Comparison of ENCODE assay signal across 8 cellular contexts in the genomic region with DNA sequence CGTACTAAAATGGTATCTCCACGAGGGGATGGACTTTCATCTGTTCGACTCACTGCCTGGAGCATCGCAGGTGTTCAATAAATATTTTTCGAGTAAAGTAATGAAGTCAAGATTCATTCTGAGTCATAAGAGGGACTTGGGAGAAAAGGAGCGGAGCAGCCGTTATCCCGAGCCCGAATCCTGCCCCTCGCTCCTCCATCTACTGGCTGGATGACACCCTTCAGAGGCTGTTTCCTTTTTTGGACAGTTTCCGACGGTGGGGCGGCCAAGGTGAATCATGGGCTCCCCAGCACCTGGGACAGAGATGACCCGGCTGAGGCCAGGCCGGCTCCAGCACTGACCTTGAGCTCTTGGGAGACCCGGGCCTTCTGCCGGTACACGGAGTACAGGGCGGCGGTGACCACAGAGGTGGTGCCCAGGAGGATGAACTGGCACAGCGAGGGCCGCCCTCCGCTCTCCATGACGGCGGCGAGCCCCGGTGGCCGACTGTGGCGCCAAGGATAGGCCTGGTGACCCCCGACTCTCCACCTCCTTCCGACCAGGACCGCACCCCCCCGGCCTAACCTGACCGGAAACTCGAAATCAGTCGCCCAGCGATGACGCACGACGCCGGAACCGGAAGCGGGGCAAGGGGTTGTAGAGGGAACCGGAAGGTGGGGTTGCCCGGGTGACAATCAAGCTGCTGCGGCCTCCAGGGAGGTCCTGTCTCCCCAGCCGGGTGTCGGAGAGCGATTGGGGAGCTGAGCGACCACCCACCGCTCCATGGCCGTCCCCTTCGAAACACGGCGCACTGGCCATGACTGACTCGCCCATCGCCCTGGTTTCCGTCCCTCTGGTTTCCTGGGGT. TPM values are rescaled to one million over a fixed set of nuclear protein-coding genes. Genes with fewer than 3 reads are reported as not detected.
DNase-seq lines count a peak whose midpoint lies in the region; ATAC-seq and TF ChIP-seq lines count a peak whose summit lies in the region.

A gene with protein sequence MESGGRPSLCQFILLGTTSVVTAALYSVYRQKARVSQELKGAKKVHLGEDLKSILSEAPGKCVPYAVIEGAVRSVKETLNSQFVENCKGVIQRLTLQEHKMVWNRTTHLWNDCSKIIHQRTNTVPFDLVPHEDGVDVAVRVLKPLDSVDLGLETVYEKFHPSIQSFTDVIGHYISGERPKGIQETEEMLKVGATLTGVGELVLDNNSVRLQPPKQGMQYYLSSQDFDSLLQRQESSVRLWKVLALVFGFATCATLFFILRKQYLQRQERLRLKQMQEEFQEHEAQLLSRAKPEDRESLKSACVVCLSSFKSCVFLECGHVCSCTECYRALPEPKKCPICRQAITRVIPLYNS (minus strand): TSS at position 588 of the 847 bp plus-strand sequence. CDS start 127 bp downstream, at position 461.

- no peaks in the 10 kb centered on the region for H3K9me2 ChIP-seq in Loucy (replicated peaks; ENCODE audit: low read depth, low read length)

- peaks cover 3% of the 10 kb centered on the region for H3K27me3 Mint-ChIP-seq in activated T-helper 2 cell treated with anti-CD3 and anti-CD28 coated beads, Interferon-gamma antibody, Interleukin-2, Interleukin-4, amounts not matched to agents 10 μg/mL and 5 μg/mL and 100 μg/mL, durations not matched to agents 14 hours and 24 hours and 36 hours (ENCODE audit: low read depth)
- H3K27me3 Mint-ChIP-seq in naive thymus-derived CD8-positive, alpha-beta T cell: peaks cover 0 to 9% (median 4%) of the 10 kb centered on the region in 5 donors
- H3K27me3 Mint-ChIP-seq in stimulated activated naive B cell treated with anti-CD40 and anti-IgM and Interleukin-4, amounts not matched to agents 10 μg/mL and 1 μg/mL and 100 μg/mL, for 72 hours: peaks cover 6 to 10% of the 10 kb centered on the region in 2 donors

- H3K4me1 Mint-ChIP-seq in activated T-helper 2 cell treated with anti-CD3 and anti-CD28 coated beads, Interferon-gamma antibody, Interleukin-2, Interleukin-4, amounts not matched to agents 10 μg/mL and 5 μg/mL and 100 μg/mL, durations not matched to agents 14 hours and 24 hours and 36 hours (ENCODE audit: low read depth): peaks cover 4% of the 10 kb centered on the region
- peaks cover 11 to 40% (median 33%) of the 10 kb centered on the region in 4 donors for H3K4me1 Mint-ChIP-seq in naive thymus-derived CD8-positive, alpha-beta T cell
- peaks cover 11 to 25% of the 10 kb centered on the region in 2 donors for H3K4me1 Mint-ChIP-seq in stimulated activated naive B cell treated with anti-CD40 and anti-IgM and Interleukin-4, amounts not matched to agents 10 μg/mL and 1 μg/mL and 100 μg/mL, for 72 hours

- POLR2A ChIA-PET in naive thymus-derived CD8-positive, alpha-beta T cell (lab: Charles Lee): interaction anchor here (0.5 to 2.5 kb wide), 6 partner anchors 24 to 626 kb away, joined by 3 to 10 read pairs (median 4); partner anchors contain the start of genes DDOST, HP1BP3, OTUD3 and PINK1

- H3K9ac ChIP-seq in Loucy (ENCODE audit: low read depth, low read length, poor library complexity, severe bottlenecking): peak within 1 kb of the TSS; percentile 79

- H3K4me3 ChIP-seq in Loucy (ENCODE audit: low read length, poor library complexity, severe bottlenecking) (peak within 1 kb of the TSS; percentile 94), RWPE2 (ENCODE audit: severe bottlenecking) (peak within 1 kb of the TSS; percentile 85), fibroblast of mammary gland (ENCODE audit: control insufficient read depth, low read depth, low read length) (peak within 1 kb of the TSS; percentile 94)

- peak within 1 kb of the TSS; percentile 80 for H3K27ac Mint-ChIP-seq in activated T-helper 2 cell treated with anti-CD3 and anti-CD28 coated beads, Interferon-gamma antibody, Interleukin-2, Interleukin-4, amounts not matched to agents 10 μg/mL and 5 μg/mL and 100 μg/mL, durations not matched to agents 14 hours and 24 hours and 36 hours
- peak within 1 kb of the TSS; percentile 75 to 98 (median 96) for H3K27ac Mint-ChIP-seq in naive thymus-derived CD8-positive, alpha-beta T cell
- peak within 1 kb of the TSS; percentile 95 for H3K27ac Mint-ChIP-seq in stimulated activated naive B cell treated with anti-CD40 and anti-IgM and Interleukin-4, amounts not matched to agents 10 μg/mL and 1 μg/mL and 100 μg/mL, for 72 hours

- peaks cover 40% of the 10 kb centered on the region for H3K27me3 ChIP-seq in Loucy (ENCODE audit: insufficient read depth, low read length, poor library complexity, severe bottlenecking)
- H3K27me3 ChIP-seq in RWPE2 (ENCODE audit: insufficient read depth, poor library complexity, severe bottlenecking): no peaks in the 10 kb centered on the region

- peak; percentile 91 for DNase-seq in DMS79 treated with DMSO at 0.1 percent for 48 hours (lab: John Stamatoyannopoulos, UW)
- peak; percentile 76 for DNase-seq in GOT3 (lab: John Stamatoyannopoulos, UW)
- DNase-seq in RWPE2 (ENCODE audit: low spot score): peak; percentile 91
- DNase-seq in activated T-helper 2 cell treated with anti-CD3 and anti-CD28 coated beads, Interferon-gamma antibody, Interleukin-2, Interleukin-4, amounts not matched to agents 10 μg/mL and 5 μg/mL and 100 μg/mL, durations not matched to agents 14 hours and 24 hours and 36 hours (ENCODE audit: low spot score): peak; percentile 90
- peak; percentile 88 for DNase-seq in fibroblast of mammary gland (ENCODE audit: low read depth)
- DNase-seq in naive thymus-derived CD8-positive, alpha-beta T cell: peak; percentile 81 to 96 (median 91)
- peak; percentile 93 for DNase-seq in stimulated activated naive B cell treated with anti-CD40 and anti-IgM and Interleukin-4, amounts not matched to agents 10 μg/mL and 1 μg/mL and 100 μg/mL, for 72 hours

- intact Hi-C loops in activated T-helper 2 cell treated with anti-CD3 and anti-CD28 coated beads, Interferon-gamma antibody, Interleukin-2, Interleukin-4, amounts not matched to agents 10 μg/mL and 5 μg/mL and 100 μg/mL, durations not matched to agents 14 hours and 24 hours and 36 hours (cut with micrococcal nuclease): loop anchor here (2.0 to 5.0 kb wide), 3 partner anchors 13 to 130 kb away; partner anchors contain the start of gene PINK1

- H3K36me3 ChIP-seq in Loucy (ENCODE audit: insufficient read depth, low read length) (no peaks in the 10 kb centered on the region), RWPE2 (ENCODE audit: low read depth) (peaks cover 39% of the 10 kb centered on the region)

- peak; percentile 89 for ATAC-seq in RWPE2 (ENCODE audit: low read depth)
- peak; percentile 88 to 89 for ATAC-seq in naive thymus-derived CD8-positive, alpha-beta T cell
- ATAC-seq in stimulated activated naive B cell treated with anti-CD40 and anti-IgM and Interleukin-4, amounts not matched to agents 10 μg/mL and 1 μg/mL and 100 μg/mL, for 72 hours (replicated peaks): peak; percentile 99

- H3K4me2 ChIP-seq in Loucy (ENCODE audit: low read depth, low read length, poor library complexity, severe bottlenecking): peak within 1 kb of the TSS; percentile 84

- H3K36me3 Mint-ChIP-seq in activated T-helper 2 cell treated with anti-CD3 and anti-CD28 coated beads, Interferon-gamma antibody, Interleukin-2, Interleukin-4, amounts not matched to agents 10 μg/mL and 5 μg/mL and 100 μg/mL, durations not matched to agents 14 hours and 24 hours and 36 hours (ENCODE audit: low read depth): no peaks in the 10 kb centered on the region
- H3K36me3 Mint-ChIP-seq in naive thymus-derived CD8-positive, alpha-beta T cell: peaks cover 0 to 16% (median 0%) of the 10 kb centered on the region in 3 donors
- H3K36me3 Mint-ChIP-seq in stimulated activated naive B cell treated with anti-CD40 and anti-IgM and Interleukin-4, amounts not matched to agents 10 μg/mL and 1 μg/mL and 100 μg/mL, for 72 hours: peaks cover 5 to 9% of the 10 kb centered on the region in 2 donors

- H3K4me3 Mint-ChIP-seq in activated T-helper 2 cell treated with anti-CD3 and anti-CD28 coated beads, Interferon-gamma antibody, Interleukin-2, Interleukin-4, amounts not matched to agents 10 μg/mL and 5 μg/mL and 100 μg/mL, durations not matched to agents 14 hours and 24 hours and 36 hours (ENCODE audit: low read depth): peak within 1 kb of the TSS; percentile 82
- H3K4me3 Mint-ChIP-seq in naive thymus-derived CD8-positive, alpha-beta T cell: peak within 1 kb of the TSS; percentile 82 to 97 (median 90)
- H3K4me3 Mint-ChIP-seq in stimulated activated naive B cell treated with anti-CD40 and anti-IgM and Interleukin-4, amounts not matched to agents 10 μg/mL and 1 μg/mL and 100 μg/mL, for 72 hours: peak within 1 kb of the TSS; percentile 80 to 91

- H2AFZ ChIP-seq in Loucy (ENCODE audit: low read length): peak within 1 kb of the TSS; percentile 96

- TF ChIP-seq CTCF in Loucy (conservative IDR thresholded peaks at IDR 0.05; ENCODE audit: low read length) (no peak), RWPE2 (IDR thresholded peaks at IDR 0.05; ENCODE audit: poor library complexity, severe bottlenecking) (no peak), fibroblast of mammary gland (conservative IDR thresholded peaks at IDR 0.05; ENCODE audit: control insufficient read depth, insufficient read depth, low read depth, low read length) (no peak)

- H4K20me1 ChIP-seq in Loucy (ENCODE audit: insufficient read depth, low read length, poor library complexity, severe bottlenecking): no peaks in the 10 kb centered on the region

- no peaks in the 10 kb centered on the region for H3K9me3 Mint-ChIP-seq in activated T-helper 2 cell treated with anti-CD3 and anti-CD28 coated beads, Interferon-gamma antibody, Interleukin-2, Interleukin-4, amounts not matched to agents 10 μg/mL and 5 μg/mL and 100 μg/mL, durations not matched to agents 14 hours and 24 hours and 36 hours
- H3K9me3 Mint-ChIP-seq in naive thymus-derived CD8-positive, alpha-beta T cell: no peaks in the 10 kb centered on the region
- no peaks in the 10 kb centered on the region for H3K9me3 Mint-ChIP-seq in stimulated activated naive B cell treated with anti-CD40 and anti-IgM and Interleukin-4, amounts not matched to agents 10 μg/mL and 1 μg/mL and 100 μg/mL, for 72 hours

- H3K9me3 ChIP-seq in Loucy (ENCODE audit: insufficient read depth, low read depth, low read length): no peaks in the 10 kb centered on the region
- H3K9me3 ChIP-seq in RWPE2 (ENCODE audit: severe bottlenecking): no peaks in the 10 kb centered on the region

- H3K4me1 ChIP-seq in Loucy (ENCODE audit: insufficient read depth, low read length, poor library complexity, severe bottlenecking) (peaks cover 30% of the 10 kb centered on the region), RWPE2 (ENCODE audit: insufficient read depth, poor library complexity, severe bottlenecking) (peaks cover 10% of the 10 kb centered on the region)

- peak within 1 kb of the TSS; percentile 81 for H3K27ac ChIP-seq in RWPE2 (ENCODE audit: poor library complexity, severe bottlenecking)

- H3F3A ChIP-seq in Loucy (ENCODE audit: low read depth): no peaks in the 10 kb centered on the region

- peaks cover 36% of the 10 kb centered on the region for H3K79me2 ChIP-seq in Loucy (ENCODE audit: insufficient read depth, low read length)

RNA-seq across cellular contexts. Expression of the gene that starts here (rescaled TPM):
- 17.1 and 17.4 TPM in 2 replicates for total RNA-seq in activated T-helper 2 cell treated with anti-CD3 and anti-CD28 coated beads, Interferon-gamma antibody, Interleukin-2, Interleukin-4, amounts not matched to agents 10 μg/mL and 5 μg/mL and 100 μg/mL, durations not matched to agents 14 hours and 24 hours and 36 hours
- total RNA-seq in naive thymus-derived CD8-positive, alpha-beta T cell: 10 to 100 TPM; 17.4 to 19.6 TPM
- polyA plus RNA-seq in naive thymus-derived CD8-positive, alpha-beta T cell: 10 to 100 TPM; 23.4 to 36.2 (median 30.3) TPM

Comparison
In these comparisons a context has a peak if more than half of its experiments do, and no peak if none do; other contexts are left out.
1. Peak in every context shown above with its lines: DNase-seq, ATAC-seq, H3K4me3 ChIP-seq and H3K27ac ChIP-seq.